9 cellular contexts compared by ENCODE assay signal in genomic region chr11:2891901-2892214, GRCh38. TPM values are rescaled to one million over a fixed set of nuclear protein-coding genes. Genes with fewer than 3 reads are reported as not detected.
A peak's percentile ranks its signal among the peaks of the same experiment; 100 is the strongest.
DNase-seq lines count a peak whose midpoint lies in the region; ATAC-seq, FAIRE-seq and TF ChIP-seq lines count a peak whose summit lies in the region.
"Had no signal": no experiment of that assay in that cellular context is flagged by ENCODE, and none has a peak within 500 bp of the region (broad histone marks: within the 10 kb centered on the region; RNA-seq: fewer than 3 reads in every experiment).

No MANE protein-coding gene starts in this region.

- no peaks in the 10 kb centered on the region for H3K9me1 ChIP-seq in endothelial cell of umbilical vein (replicated peaks; ENCODE audit: control insufficient read depth, extremely low read depth, insufficient read depth, low read length)

- H3K4me2 ChIP-seq in OCI-LY7 (ENCODE audit: low read length) (peak overlapping the region; percentile 58), endothelial cell of umbilical vein (ENCODE audit: insufficient read depth, low read length) (peak overlapping the region; percentile 34), osteoblast (ENCODE audit: insufficient read depth, low read length) (peak overlapping the region; percentile 88)

- H3K27ac ChIP-seq in CD4-positive, alpha-beta T cell (ENCODE audit: low read depth, low read length): peak overlapping the region; percentile 68
- H3K27ac ChIP-seq in OCI-LY7 (ENCODE audit: low read depth, low read length, poor library complexity, severe bottlenecking) (no peak overlapping the region), endothelial cell of umbilical vein (ENCODE audit: insufficient read depth, low read depth, low read length) (peak overlapping the region; percentile 43), osteoblast (ENCODE audit: low read depth, low read length) (no peak overlapping the region)
- H3K27ac ChIP-seq: SJSA1 had no signal

- H3K9me3 ChIP-seq in CD4-positive, alpha-beta T cell (ENCODE audit: control insufficient read depth, low read length): no peaks in the 10 kb centered on the region
- no peaks in the 10 kb centered on the region for H3K9me3 ChIP-seq in OCI-LY7 (ENCODE audit: low read length)
- no peaks in the 10 kb centered on the region for H3K9me3 ChIP-seq in endothelial cell of umbilical vein (replicated peaks; ENCODE audit: control insufficient read depth, insufficient read depth, low read length)
- H3K9me3 ChIP-seq in osteoblast (ENCODE audit: low read depth, low read length): no peaks in the 10 kb centered on the region
- H3K9me3 ChIP-seq: SJSA1 had no signal

- DNase-seq in CD4-positive, alpha-beta T cell: peak in 1 of 10 experiments; percentile 33
- no peak for DNase-seq in OCI-LY7 (ENCODE audit: low spot score)
- DNase-seq in endothelial cell of umbilical vein (ENCODE audit: low read depth, low spot score): no peak
- DNase-seq in osteoblast (ENCODE audit: insufficient read length, low spot score, missing footprints): peak; percentile 98
- DNase-seq in activated CD8-positive, alpha-beta memory T cell treated with anti-CD3 and anti-CD28 coated beads, Interleukin-2, amount 50 U/mL, for 4 hours: no peak
- DNase-seq in H54 (ENCODE audit: insufficient read length, low spot score): no peak

- BruUV-seq in OCI-LY7 (replicated peaks; lab: Mats Ljungman, UMichigan) (no TSS peak), endothelial cell of umbilical vein (replicated peaks; lab: Mats Ljungman, UMichigan) (no TSS peak)

- H4K20me1 ChIP-seq in OCI-LY7 (ENCODE audit: insufficient read depth, low read length): no peaks in the 10 kb centered on the region
- H4K20me1 ChIP-seq in endothelial cell of umbilical vein (replicated peaks; ENCODE audit: control insufficient read depth, extremely low read depth, insufficient read depth, low read length): no peaks in the 10 kb centered on the region
- no peaks in the 10 kb centered on the region for H4K20me1 ChIP-seq in osteoblast (ENCODE audit: insufficient read depth, low read length)

- no peak for TF ChIP-seq CTCF in CD4-positive, alpha-beta T cell (IDR thresholded peaks at IDR 0.05)
- TF ChIP-seq CTCF in OCI-LY7 (conservative IDR thresholded peaks at IDR 0.05; ENCODE audit: low read length) (no peak), endothelial cell of umbilical vein (IDR thresholded peaks at IDR 0.05; ENCODE audit: extremely low read depth in 1 of 2, insufficient read depth in 1 of 2, low read depth in 1 of 2, low read length in 2 of 2) (no peak), osteoblast (IDR thresholded peaks at IDR 0.05; ENCODE audit: extremely low read depth, low read depth, low read length) (no peak)

- POLR2A ChIA-PET in CD4-positive, alpha-beta T cell (lab: Charles Lee): interaction anchor here (1.2 to 3.9 kb wide), 5 partner anchors 10 to 359 kb away, joined by 3 to 20 read pairs (median 7); partner anchors contain the start of gene PHLDA2
- POLR2A ChIA-PET in OCI-LY7 (lab: Charles Lee) (no interaction called here), endothelial cell of umbilical vein (lab: Charles Lee) (interaction anchor here (1.3 to 2.4 kb wide), 4 partner anchors 37 to 515 kb away, joined by 3 to 13 read pairs (median 4); partner anchors contain the start of genes CD81, KCNQ1OT1 and PHLDA2)

- H3K36me3 Mint-ChIP-seq in CD4-positive, alpha-beta T cell (ENCODE audit: low read depth): no peaks in the 10 kb centered on the region

- peak overlapping the region; percentile 68 for H3K27ac Mint-ChIP-seq in CD4-positive, alpha-beta T cell

- peak overlapping the region; percentile 53; the same call in 1 of the 2 replicates for H2AFZ ChIP-seq in OCI-LY7 (ENCODE audit: low read length)
- peak overlapping the region; percentile 65 for H2AFZ ChIP-seq in endothelial cell of umbilical vein (ENCODE audit: low read depth, low read length)
- peak overlapping the region; percentile 95 for H2AFZ ChIP-seq in osteoblast (ENCODE audit: low read length)

- FAIRE-seq in endothelial cell of umbilical vein (lab: Jason Lieb, UNC) (peak; percentile 84), H54 (lab: Jason Lieb, UNC) (no peak)

- H3K4me3 ChIP-seq in OCI-LY7 (ENCODE audit: low read depth, low read length, poor library complexity, severe bottlenecking) (no peak overlapping the region), endothelial cell of umbilical vein (replicated peaks in 1 of 3; ENCODE audit: insufficient read depth in 1 of 3, low read depth in 1 of 3, low read length in 3 of 3) (peak overlapping the region in 1 of 3 experiments; percentile 29), osteoblast (ENCODE audit: insufficient read depth, low read length) (peak overlapping the region; percentile 77)
- H3K4me3 ChIP-seq: SJSA1 had no signal

- no peaks in the 10 kb centered on the region for H3K9me3 Mint-ChIP-seq in CD4-positive, alpha-beta T cell

- CTCF ChIA-PET in CD4-positive, alpha-beta T cell (lab: Charles Lee): interaction anchor here (0.6 to 9.0 kb wide), 10 partner anchors 8 to 471 kb away, joined by 3 to 158 read pairs (median 5); a partner anchor contains a TSS
- CTCF ChIA-PET in OCI-LY7 (lab: Charles Lee; ENCODE audit: unreplicated experiment): interaction anchor here (0.6 kb wide), 1 partner anchor 352 kb away, joined by 10 read pairs; no protein-coding TSS in a partner anchor
- CTCF ChIA-PET in endothelial cell of umbilical vein (lab: Charles Lee): interaction anchor here (0.6 to 16.2 kb wide), 32 partner anchors 10 to 585 kb away, joined by 3 to 711 read pairs (median 4); partner anchors contain the start of genes CD81, PHLDA2 and TRPM5

- TF ChIP-seq POLR2A in endothelial cell of umbilical vein (IDR thresholded peaks at IDR 0.05; ENCODE audit: low read depth, low read length): no peak
- no peak for TF ChIP-seq POLR2A in H54 (IDR thresholded peaks at IDR 0.05; ENCODE audit: low read depth, low read length)

- intact Hi-C loops in CD4-positive, alpha-beta T cell (cut with DNase I, micrococcal nuclease): loop anchor here (1.0 to 10.0 kb wide), 6 partner anchors 195 to 1127 kb away; partner anchors contain the start of genes CTSD (in 1 of the 2) and KCNQ1OT1 (in 1 of the 2)
- intact Hi-C loops in OCI-LY7 (cut with micrococcal nuclease; ENCODE audit: unreplicated experiment): loop anchor here (1.0 kb wide), 1 partner anchor 360 kb away; no protein-coding TSS in a partner anchor
- intact Hi-C loops in endothelial cell of umbilical vein (cut with micrococcal nuclease): loop anchor here (1.0 kb wide), 2 partner anchors 38 to 359 kb away; no protein-coding TSS in a partner anchor

- H3K4me3 Mint-ChIP-seq in CD4-positive, alpha-beta T cell: peak overlapping the region; percentile 67

- no peaks in the 10 kb centered on the region for H3K27me3 ChIP-seq in CD4-positive, alpha-beta T cell (ENCODE audit: control insufficient read depth, insufficient read depth, low read length)
- H3K27me3 ChIP-seq in endothelial cell of umbilical vein (ENCODE audit: control insufficient read depth in 2 of 2, insufficient read depth in 2 of 2, low read length in 2 of 2): no peaks in the 10 kb centered on the region
- H3K27me3 ChIP-seq in osteoblast (ENCODE audit: insufficient read depth, low read length): peaks cover 3% of the 10 kb centered on the region
- H3K27me3 ChIP-seq: SJSA1 had no signal

- H3K36me3 ChIP-seq in OCI-LY7 (ENCODE audit: insufficient read depth, low read length): no peaks in the 10 kb centered on the region
- no peaks in the 10 kb centered on the region for H3K36me3 ChIP-seq in endothelial cell of umbilical vein (ENCODE audit: control insufficient read depth in 2 of 2, extremely low read depth in 1 of 2, insufficient read depth in 2 of 2, low read length in 2 of 2)
- no peaks in the 10 kb centered on the region for H3K36me3 ChIP-seq in osteoblast (ENCODE audit: insufficient read depth, low read length)
- H3K36me3 ChIP-seq: SJSA1 had no signal

- no peak for ATAC-seq in CD4-positive, alpha-beta T cell (ENCODE audit: poor library complexity)
- ATAC-seq in GM19324 (IDR thresholded peaks at IDR 0.05; ENCODE audit: low FRiP score, unreplicated experiment) (no peak), HG02840 (IDR thresholded peaks at IDR 0.05; ENCODE audit: low FRiP score, unreplicated experiment) (no peak)

- dilution Hi-C loops in endothelial cell of umbilical vein (cut with MboI; ENCODE audit: extremely low pct_ligation_motif_present, low sequenced_read_pairs): no loop called here

- H3K9me2 ChIP-seq in OCI-LY7 (ENCODE audit: insufficient read depth, low read length): no peaks in the 10 kb centered on the region

- peaks cover 22% of the 10 kb centered on the region for H3K4me1 ChIP-seq in OCI-LY7 (ENCODE audit: insufficient read depth, low read length, poor library complexity, severe bottlenecking)
- H3K4me1 ChIP-seq in endothelial cell of umbilical vein (ENCODE audit: control insufficient read depth, extremely low read depth, insufficient read depth, low read length): peaks cover 14% of the 10 kb centered on the region
- peaks cover 6% of the 10 kb centered on the region for H3K4me1 ChIP-seq in osteoblast (ENCODE audit: insufficient read depth, low read length)

- H3K27me3 Mint-ChIP-seq in CD4-positive, alpha-beta T cell: no peaks in the 10 kb centered on the region

- no peaks in the 10 kb centered on the region for H3K79me2 ChIP-seq in OCI-LY7 (ENCODE audit: insufficient read depth, low read depth, low read length)
- H3K79me2 ChIP-seq in endothelial cell of umbilical vein (ENCODE audit: control insufficient read depth, insufficient read depth, low read length): no peaks in the 10 kb centered on the region
- H3K79me2 ChIP-seq in osteoblast (ENCODE audit: insufficient read depth, low read length): no peaks in the 10 kb centered on the region

- peak overlapping the region; percentile 49 for H3K9ac ChIP-seq in endothelial cell of umbilical vein (replicated peaks; ENCODE audit: extremely low read depth, insufficient read depth, low read length)

- peaks cover 35% of the 10 kb centered on the region for H3K4me1 Mint-ChIP-seq in CD4-positive, alpha-beta T cell (ENCODE audit: low read depth)

RNA-seq across cellular contexts. Expression of gene CDKN1C, which starts 6.3 kb away (rescaled TPM):
- 1 to 10 TPM; 1.9 to 2.5 TPM for total RNA-seq in CD4-positive, alpha-beta T cell
- 0.13 TPM in 1 of 2 replicates, not detected in the other for total RNA-seq in OCI-LY7 (2014; rRNA removed; shearing (Covaris generic))
- 0.55 and 0.59 TPM in 2 replicates for total RNA-seq in OCI-LY7 (2022)
- 5.2 and 9.0 TPM in 2 replicates for total RNA-seq in endothelial cell of umbilical vein
- polyA plus RNA-seq in endothelial cell of umbilical vein: 4.1 and 6.6 TPM in 2 replicates
- 1.6 and 2.5 TPM in 2 replicates for polyA plus RNA-seq in endothelial cell of umbilical vein (2011; cell fraction: cytosol; rRNA removed)
- 1.9 TPM in 2 replicates for polyA plus RNA-seq in endothelial cell of umbilical vein (2011; cell fraction: nucleus; rRNA removed)
- polyA plus RNA-seq in endothelial cell of umbilical vein (2012): 0.99 and 2.3 TPM in 2 replicates
- 1.4 and 2.4 TPM in 2 replicates for polyA minus RNA-seq in endothelial cell of umbilical vein
- 55.3 TPM for polyA minus RNA-seq in endothelial cell of umbilical vein (2011; cell fraction: cytosol; rRNA and poly(A)+ RNA removed)
- polyA minus RNA-seq in endothelial cell of umbilical vein (2011; cell fraction: nucleus; rRNA and poly(A)+ RNA removed): 0.63 and 2.2 TPM in 2 replicates
- 10.9 and 13.3 TPM in 2 replicates for total RNA-seq in osteoblast

RNA-seq across cellular contexts. Expression of gene PHLDA2, which starts 37.4 kb away (rescaled TPM):
- 1 to 10 TPM; 1.1 to 1.3 TPM for total RNA-seq in CD4-positive, alpha-beta T cell
- 0.16 and 1.0 TPM in 2 replicates for total RNA-seq in OCI-LY7 (2014; rRNA removed; shearing (Covaris generic))
- total RNA-seq in OCI-LY7 (2022) (0.34 and 0.50 TPM in 2 replicates), endothelial cell of umbilical vein (44.5 and 51.5 TPM in 2 replicates), osteoblast (2.5 and 3.8 TPM in 2 replicates)
- 38.5 and 45.6 TPM in 2 replicates for polyA plus RNA-seq in endothelial cell of umbilical vein
- polyA plus RNA-seq in endothelial cell of umbilical vein (2011; cell fraction: cytosol; rRNA removed): 20.7 and 42.6 TPM in 2 replicates
- 9.4 and 13.0 TPM in 2 replicates for polyA plus RNA-seq in endothelial cell of umbilical vein (2011; cell fraction: nucleus; rRNA removed)
- 36.8 and 57.9 TPM in 2 replicates for polyA plus RNA-seq in endothelial cell of umbilical vein (2012)
- polyA minus RNA-seq in endothelial cell of umbilical vein: 3.8 and 5.2 TPM in 2 replicates
- polyA minus RNA-seq in endothelial cell of umbilical vein (2011; cell fraction: cytosol; rRNA and poly(A)+ RNA removed): 76.2 TPM
- polyA minus RNA-seq in endothelial cell of umbilical vein (2011; cell fraction: nucleus; rRNA and poly(A)+ RNA removed): 4.0 and 13.1 TPM in 2 replicates

Comparison
In these comparisons a context has a peak if more than half of its experiments do, and no peak if none do; other contexts are left out.
1. H3K27ac ChIP-seq: peak in CD4-positive, alpha-beta T cell (single experiment) and endothelial cell of umbilical vein (single experiment); none in OCI-LY7 (single experiment) and osteoblast (single experiment).
2. H3K4me2 ChIP-seq: peak in every context shown above with its lines; median percentile 88 in osteoblast; 58 in OCI-LY7; 34 in endothelial cell of umbilical vein.
3. Peak in every context shown above with its lines, with median percentiles within 50 percentile points of each other: H2AFZ ChIP-seq.